In the genomic region with DNA sequence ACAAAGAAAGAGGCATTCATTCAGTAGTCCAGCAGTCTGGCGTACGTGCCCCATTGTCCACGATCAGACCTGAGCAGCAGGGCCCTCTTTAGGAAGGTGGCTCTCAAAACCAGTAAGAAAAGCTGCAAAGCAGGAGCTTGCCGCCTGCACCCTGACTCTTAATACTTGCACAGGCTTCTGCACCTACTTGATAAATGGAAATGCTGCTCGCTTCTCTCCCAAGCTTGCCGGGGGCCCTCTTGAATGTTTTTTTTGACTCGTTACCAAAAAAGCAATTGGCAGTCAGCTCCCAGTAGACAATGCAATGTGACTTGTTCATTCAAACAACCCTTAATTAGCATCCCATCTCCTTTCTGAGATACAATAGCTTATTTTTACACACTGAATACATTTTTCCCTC, we compare ENCODE assay signal across 12 cellular contexts. TPM values are rescaled to one million over a fixed set of nuclear protein-coding genes. Genes with fewer than 3 reads are reported as not detected.
DNase-seq lines count a peak whose midpoint lies in the region; ATAC-seq, FAIRE-seq and TF ChIP-seq lines count a peak whose summit lies in the region.
"Had no signal": no experiment of that assay in that cellular context is flagged by ENCODE, and none has a peak within 500 bp of the region (broad histone marks: within the 10 kb centered on the region; RNA-seq: fewer than 3 reads in every experiment).

No MANE protein-coding gene starts in this region.

- no peaks in the 10 kb centered on the region for H3K27me3 ChIP-seq in K562 (ENCODE audit: control insufficient read depth in 2 of 2, insufficient read depth in 2 of 2, low read length in 2 of 2)
- no peaks in the 10 kb centered on the region for H3K27me3 ChIP-seq in layer of hippocampus (ENCODE audit: control insufficient read depth, insufficient read depth, low read length)
- no peaks in the 10 kb centered on the region for H3K27me3 ChIP-seq in PC-3 (ENCODE audit: low read length)
- H3K27me3 ChIP-seq: BLaER1 had no signal

- WGBS in K562 (ENCODE audit: insufficient coverage, low coverage, missing lambda C conversion rate) = 2% methylated on average over 7 of the region's 7 CpGs

- no peaks in the 10 kb centered on the region for H3K9me2 ChIP-seq in PC-3 (replicated peaks; ENCODE audit: low read length)

- ATAC-seq in K562 (peak; percentile 69), PC-3 (no peak)
- ATAC-seq in activated CD8-positive, alpha-beta T cell treated with anti-CD3 and anti-CD28 coated beads for 36 hours = no peak
- ATAC-seq: activated naive CD8-positive, alpha-beta T cell treated with anti-CD3 and anti-CD28 coated beads, Interleukin-2, amount 50 U/mL, for 24 hours; Panc1 had no signal

- H3K9me1 ChIP-seq in K562 (ENCODE audit: control insufficient read depth, insufficient read depth, low read length) = no peaks in the 10 kb centered on the region

- POLR2A ChIA-PET in K562 (lab: Yijun Ruan, JAX) (interaction anchor here (0.7 to 1.1 kb wide), 4 partner anchors 21 to 196 kb away, joined by 3 read pairs; no protein-coding TSS in a partner anchor), PC-3 (lab: Charles Lee; ENCODE audit: unreplicated experiment) (no interaction called here)
- POLR2A ChIA-PET in activated CD8-positive, alpha-beta T cell treated with anti-CD3 and anti-CD28 coated beads for 36 hours (lab: Charles Lee) = interaction anchor here (1.3 kb wide), 1 partner anchor 14 kb away, joined by 3 read pairs; no protein-coding TSS in a partner anchor

- BruUV-seq in K562 (replicated peaks; lab: Mats Ljungman, UMichigan) (no TSS peak), PC-3 (replicated peaks; lab: Mats Ljungman, UMichigan) (no TSS peak)

- H3K9me3 Mint-ChIP-seq in activated CD8-positive, alpha-beta T cell treated with anti-CD3 and anti-CD28 coated beads for 36 hours = no peaks in the 10 kb centered on the region
- H3K9me3 Mint-ChIP-seq: activated naive CD8-positive, alpha-beta T cell treated with anti-CD3 and anti-CD28 coated beads, Interleukin-2, amount 50 U/mL, for 24 hours had no signal

- intact Hi-C loops in K562 (cut with micrococcal nuclease) = loop anchor here (1.0 to 5.0 kb wide), 2 partner anchors 57 to 74 kb away; no protein-coding TSS in a partner anchor
- intact Hi-C loops in PC-3 (cut with micrococcal nuclease) = no loop called here
- intact Hi-C loops in activated CD8-positive, alpha-beta T cell treated with anti-CD3 and anti-CD28 coated beads for 36 hours (cut with micrococcal nuclease) = no loop called here

- no peaks in the 10 kb centered on the region for H3K4me1 Mint-ChIP-seq in activated CD8-positive, alpha-beta T cell treated with anti-CD3 and anti-CD28 coated beads for 36 hours (ENCODE audit: low read depth)

- H3F3A ChIP-seq in PC-3 (ENCODE audit: low read length, unreplicated experiment) = no peaks in the 10 kb centered on the region

- peaks cover 6% of the 10 kb centered on the region for H3K27me3 Mint-ChIP-seq in activated CD8-positive, alpha-beta T cell treated with anti-CD3 and anti-CD28 coated beads for 36 hours

- H3K9me3 ChIP-seq in K562 (replicated peaks; ENCODE audit: control insufficient read depth, insufficient read depth, low read depth, low read length) (no peaks in the 10 kb centered on the region), PC-3 (ENCODE audit: low read length) (no peaks in the 10 kb centered on the region)
- H3K9me3 ChIP-seq: BLaER1 had no signal

- no peak overlapping the region for H3K4me3 Mint-ChIP-seq in activated CD8-positive, alpha-beta T cell treated with anti-CD3 and anti-CD28 coated beads for 36 hours
- H3K4me3 Mint-ChIP-seq: activated naive CD8-positive, alpha-beta T cell treated with anti-CD3 and anti-CD28 coated beads, Interleukin-2, amount 50 U/mL, for 24 hours had no signal

- H3K27ac ChIP-seq in K562 (ENCODE audit: extremely low read depth, low read depth, low read length) (peak overlapping the region; percentile 63), layer of hippocampus (ENCODE audit: low read depth, low read length) (peak overlapping the region; percentile 1), PC-3 (ENCODE audit: low read length) (no peak overlapping the region)
- H3K27ac ChIP-seq: BLaER1, hepatocyte had no signal

- TF ChIP-seq RAD21 in K562 (CRISPR knock-in tag; conservative IDR thresholded peaks at IDR 0.05 in 1 of 2, IDR thresholded peaks at IDR 0.05 in 1 of 2) = peak in 1 of 2 experiments; percentile 30; a peak in 1 of 4 replicates

- 0 out of 2 replicates have a peak, but pooled peaks have one; percentile 18 for TF ChIP-seq EP300 in K562 (IDR thresholded peaks at IDR 0.05; ENCODE audit: low read length)

- peak overlapping the region; percentile 50 to 75; a peak in 3 of 4 replicates for H3K9ac ChIP-seq in K562 (ENCODE audit: insufficient read depth in 1 of 2, low read depth in 2 of 2, low read length in 2 of 2)
- no peak overlapping the region for H3K9ac ChIP-seq in PC-3 (ENCODE audit: low read length)
- H3K9ac ChIP-seq: BLaER1 had no signal

- TF ChIP-seq CTCF in K562 (IDR thresholded peaks at IDR 0.05 in 2 of 3, conservative IDR thresholded peaks at IDR 0.05 in 1 of 3; ENCODE audit: insufficient read depth in 2 of 3, low read depth in 1 of 3, low read length in 3 of 3) (no peak; a peak in 1 of 6 replicates), PC-3 (conservative IDR thresholded peaks at IDR 0.05; ENCODE audit: low read depth, low read length) (no peak)
- no peak for TF ChIP-seq CTCF in activated CD8-positive, alpha-beta T cell treated with anti-CD3 and anti-CD28 coated beads for 36 hours (IDR thresholded peaks at IDR 0.05)

- peak; percentile 13 for DNase-seq in ELF-1 (ENCODE audit: low read depth, low spot score)
- peak; percentile 87 to 94 for DNase-seq in NCI-H2081 (lab: John Stamatoyannopoulos, UW)
- DNase-seq in K562 (ENCODE audit: extremely low read depth in 1 of 4, low spot score in 3 of 4) = peak in 2 of 4 experiments; percentile 43 to 79
- no peak for DNase-seq in activated naive CD4-positive, alpha-beta T cell treated with anti-CD3 and anti-CD28 coated beads, Interleukin-2, amount 50 U/mL, for 16 hours
- no peak for DNase-seq in germinal center (ENCODE audit: low spot score)
- DNase-seq in PC-3 = no peak
- no peak for DNase-seq in activated CD8-positive, alpha-beta T cell treated with anti-CD3 and anti-CD28 coated beads for 36 hours
- DNase-seq: activated naive CD8-positive, alpha-beta T cell treated with anti-CD3 and anti-CD28 coated beads, Interleukin-2, amount 50 U/mL, for 24 hours had no signal

- H3K79me2 ChIP-seq in K562 (ENCODE audit: control insufficient read depth, insufficient read depth, low read length) = peaks cover 7% of the 10 kb centered on the region
- H3K79me2 ChIP-seq in PC-3 (ENCODE audit: low read length) = no peaks in the 10 kb centered on the region
- H3K79me2 ChIP-seq: hepatocyte had no signal

- H3K4me2 ChIP-seq in K562 (ENCODE audit: insufficient read depth, low read length) (peak overlapping the region; percentile 58), PC-3 (ENCODE audit: low read length) (no peak overlapping the region)
- H3K4me2 ChIP-seq: BLaER1, hepatocyte had no signal

- CTCF ChIA-PET in K562 (lab: Yijun Ruan, JAX; ENCODE audit: low intra/inter-chr PET ratio) = no interaction called here
- CTCF ChIA-PET in PC-3 (lab: Charles Lee) = no interaction called here
- CTCF ChIA-PET in activated CD8-positive, alpha-beta T cell treated with anti-CD3 and anti-CD28 coated beads for 36 hours (lab: Charles Lee) = interaction anchor here (0.8 kb wide), 1 partner anchor 69 kb away, joined by 3 read pairs; no protein-coding TSS in a partner anchor

- in situ Hi-C loops in K562 (cut with MboI) = no loop called here

- H3K36me3 Mint-ChIP-seq in activated CD8-positive, alpha-beta T cell treated with anti-CD3 and anti-CD28 coated beads for 36 hours (ENCODE audit: low read depth) = no peaks in the 10 kb centered on the region

- H3K4me3 ChIP-seq in K562 = peak overlapping the region; percentile 4; the same call in 1 of the 2 replicates
- no peak overlapping the region for H3K4me3 ChIP-seq in PC-3 (ENCODE audit: low read length)
- H3K4me3 ChIP-seq: BLaER1, hepatocyte had no signal

- no peak overlapping the region for H3K27ac Mint-ChIP-seq in activated CD8-positive, alpha-beta T cell treated with anti-CD3 and anti-CD28 coated beads for 36 hours
- H3K27ac Mint-ChIP-seq: activated naive CD8-positive, alpha-beta T cell treated with anti-CD3 and anti-CD28 coated beads, Interleukin-2, amount 50 U/mL, for 24 hours had no signal

- no peaks in the 10 kb centered on the region for H3K36me3 ChIP-seq in K562 (ENCODE audit: control insufficient read depth, insufficient read depth, low read length)
- no peaks in the 10 kb centered on the region for H3K36me3 ChIP-seq in PC-3 (ENCODE audit: low read depth, low read length)
- H3K36me3 ChIP-seq: BLaER1 had no signal

- H3K4me1 ChIP-seq in K562 (replicated peaks in 1 of 2; ENCODE audit: control insufficient read depth in 2 of 2, insufficient read depth in 2 of 2, low read length in 2 of 2) = peaks cover 0 to 27% of the 10 kb centered on the region in 2 experiments; a peak in 3 of 5 replicates
- peaks cover 23% of the 10 kb centered on the region for H3K4me1 ChIP-seq in PC-3 (ENCODE audit: insufficient read depth, low read length)
- H3K4me1 ChIP-seq: BLaER1 had no signal

- H2AFZ ChIP-seq in K562 (ENCODE audit: low read depth, low read length) (peak overlapping the region; percentile 87), PC-3 (ENCODE audit: low read length) (no peak overlapping the region)
- H2AFZ ChIP-seq: hepatocyte had no signal

- FAIRE-seq in K562 (lab: Jason Lieb, UNC) = peak; percentile 40

- H4K20me1 ChIP-seq in K562 (replicated peaks; ENCODE audit: control insufficient read depth, insufficient read depth, low read length) (no peaks in the 10 kb centered on the region), PC-3 (ENCODE audit: low read length) (no peaks in the 10 kb centered on the region)
- H4K20me1 ChIP-seq: BLaER1 had no signal

- no peak for TF ChIP-seq POLR2A in K562 (conservative IDR thresholded peaks at IDR 0.05)

RNA-seq across cellular contexts. Expression of a gene that starts 27.2 kb away (rescaled TPM):
- total RNA-seq in K562 (2011; cell fraction: chromatin; rRNA removed; ENCODE audit: low replicate concordance) = 9.2 and 18.5 TPM in 2 replicates
- total RNA-seq in K562 (2011; cell fraction: nucleolus; rRNA removed) = 6.3 and 6.6 TPM in 2 replicates
- total RNA-seq in K562 (2011; cell fraction: nucleoplasm; rRNA removed) = 8.2 and 9.1 TPM in 2 replicates
- total RNA-seq in K562 (2014; rRNA removed) (2.1 and 2.4 TPM in 2 replicates), K562 (2014; rRNA removed; fragmentation: Illumina TruSeq; extraction: Trizol) (3.8 and 4.5 TPM in 2 replicates), K562 (2015; rRNA removed; fragmentation: Illumina TruSeq; extraction: Trizol) (5.9 and 6.2 TPM in 2 replicates), K562 (2021) (4.2 and 4.8 TPM in 2 replicates), PC-3 (2014; rRNA removed) (0.46 and 0.66 TPM in 2 replicates)
- polyA plus RNA-seq in K562 (2011; rRNA removed) (1.5 and 1.6 TPM in 2 replicates), K562 (2014; fragmentation: Illumina TruSeq; extraction: Trizol) (3.1 and 3.3 TPM in 2 replicates), K562 (2014; fragmentation: Nextera tagmentation; extraction: Ambion mirVana) (under 1 TPM; 0.46 to 0.59 TPM), K562 (2014; rRNA removed) (3.1 and 4.0 TPM in 2 replicates)
- polyA plus RNA-seq in K562 (2011; cell fraction: cytosol; rRNA removed) = 0.49 and 0.72 TPM in 2 replicates
- polyA plus RNA-seq in K562 (2011; cell fraction: nucleus; rRNA removed) = 2.5 and 2.9 TPM in 2 replicates
- polyA plus RNA-seq in K562 (2012) = 6.6 and 8.6 TPM in 2 replicates
- polyA minus RNA-seq in K562 (2011; rRNA and poly(A)+ RNA removed) = 3.5 and 5.0 TPM in 2 replicates
- 0.64 and 0.76 TPM in 2 replicates for polyA minus RNA-seq in K562 (2011; cell fraction: cytosol; rRNA and poly(A)+ RNA removed)
- polyA minus RNA-seq in K562 (2011; cell fraction: nucleus; rRNA and poly(A)+ RNA removed) = 2.4 and 4.9 TPM in 2 replicates
- total RNA-seq in activated CD8-positive, alpha-beta T cell treated with anti-CD3 and anti-CD28 coated beads for 36 hours = not detected

Comparison
In these comparisons a context has a peak if more than half of its experiments do, and no peak if none do; other contexts are left out.
1. DNase-seq: peak in ELF-1 (single experiment) and NCI-H2081 (2 of 2); none in activated naive CD4-positive, alpha-beta T cell treated with anti-CD3 and anti-CD28 coated beads, Interleukin-2, amount 50 U/mL, for 16 hours (single experiment), germinal center (single experiment), PC-3 (single experiment) and activated CD8-positive, alpha-beta T cell treated with anti-CD3 and anti-CD28 coated beads for 36 hours (single experiment).